1 cellular context compared by ENCODE assay signal in genomic region chr12:3200032-3200617, GRCh38.
TF ChIP-seq lines count a peak whose summit lies in the region.

No MANE protein-coding gene starts in this region.

TF ChIP-seq in H1, 55 proteins besides CTCF, POLR2A, EP300 and RAD21 (continued from another document):
- no peak for TF ChIP-seq SIRT6 (IDR thresholded peaks at IDR 0.05; ENCODE audit: low read length)
- no peak for TF ChIP-seq EGR1 (IDR thresholded peaks at IDR 0.05; ENCODE audit: borderline replicate concordance, low read depth, low read length)
- peak; percentile 65 for TF ChIP-seq KDM4A (IDR thresholded peaks at IDR 0.05; ENCODE audit: low read depth, low read length, severe bottlenecking)
- no peak for TF ChIP-seq BACH1 (IDR thresholded peaks at IDR 0.05; ENCODE audit: low read length)
- no peak for TF ChIP-seq CREB1 (IDR thresholded peaks at IDR 0.05)
- peak; percentile 70; the same call in 1 of the 2 replicates for TF ChIP-seq TBP (IDR thresholded peaks at IDR 0.05; ENCODE audit: low read depth, low read length)
- TF ChIP-seq ATF2 (IDR thresholded peaks at IDR 0.05; ENCODE audit: low read length), result no peak
- peak; percentile 59; the same call in 1 of the 2 replicates for TF ChIP-seq TAF1 (IDR thresholded peaks at IDR 0.05; ENCODE audit: low read depth, low read length)
